1 cellular context compared by ENCODE assay signal in the genomic region with DNA sequence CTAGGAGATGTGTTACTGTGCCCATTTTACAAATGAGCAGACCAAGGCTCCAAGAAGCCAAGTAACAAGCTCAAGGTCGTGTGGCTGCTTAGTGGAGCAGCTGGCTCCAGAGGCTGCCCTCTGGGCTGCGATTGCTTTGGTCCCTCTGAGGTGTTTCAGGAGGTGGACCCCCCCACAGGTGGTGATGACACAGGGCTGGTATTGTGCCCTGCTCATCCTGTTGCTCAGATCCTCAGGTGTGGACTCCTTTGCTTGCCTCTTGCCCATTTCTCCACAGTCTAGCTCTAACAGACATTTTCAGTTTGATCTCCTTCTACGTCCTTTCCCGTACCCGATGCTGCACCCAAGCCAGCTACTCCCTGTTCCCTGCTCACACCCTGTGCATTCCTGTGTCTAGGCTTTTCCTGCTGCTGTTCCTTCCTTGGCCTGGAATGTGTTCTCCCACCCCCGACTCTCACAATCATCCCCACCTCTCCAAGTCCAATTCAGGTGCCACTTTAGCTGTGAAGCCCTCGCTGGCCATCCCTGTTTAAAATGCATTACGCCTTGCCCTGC.
TF ChIP-seq lines count a peak whose summit lies in the region.

No MANE protein-coding gene starts in this region.

TF ChIP-seq in IMR-90, 13 proteins besides CTCF, POLR2A, EP300 and RAD21:
- TF ChIP-seq CEBPB (IDR thresholded peaks at IDR 0.05; ENCODE audit: low read depth, low read length) (no peak), SMC3 (IDR thresholded peaks at IDR 0.05; ENCODE audit: low read depth, low read length) (no peak), CHD1 (IDR thresholded peaks at IDR 0.05; ENCODE audit: low read depth, low read length) (no peak)
